ENCODE assay signal across 1 cellular context in the genomic region with DNA sequence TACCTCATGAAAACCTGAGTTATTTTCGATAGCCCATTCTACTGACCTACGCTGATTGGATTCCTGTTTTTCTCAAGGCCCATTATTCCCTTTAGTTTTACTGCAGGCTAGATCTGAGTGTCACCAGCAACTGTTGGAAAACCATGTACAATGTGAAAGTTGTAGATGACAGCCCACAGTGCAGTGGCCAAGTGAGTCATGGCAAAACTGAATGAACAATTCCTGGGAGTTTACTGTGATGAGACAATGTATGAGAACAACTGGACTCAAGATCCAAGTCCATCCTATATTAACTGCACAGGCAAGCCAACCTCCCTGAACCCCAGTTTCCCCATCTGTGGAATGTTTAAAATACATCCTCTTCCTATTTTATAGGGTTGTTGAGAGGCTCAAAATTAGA.
TF ChIP-seq lines count a peak whose summit lies in the region.

No MANE protein-coding gene starts in this region.

TF ChIP-seq in HepG2, 621 proteins besides CTCF, POLR2A, EP300 and RAD21 (continued from another document):
- peak; percentile 19; the same call in 1 of the 2 replicates for TF ChIP-seq ARID5B (CRISPR knock-in tag; IDR thresholded peaks at IDR 0.05)
- TF ChIP-seq, protein P1, sequence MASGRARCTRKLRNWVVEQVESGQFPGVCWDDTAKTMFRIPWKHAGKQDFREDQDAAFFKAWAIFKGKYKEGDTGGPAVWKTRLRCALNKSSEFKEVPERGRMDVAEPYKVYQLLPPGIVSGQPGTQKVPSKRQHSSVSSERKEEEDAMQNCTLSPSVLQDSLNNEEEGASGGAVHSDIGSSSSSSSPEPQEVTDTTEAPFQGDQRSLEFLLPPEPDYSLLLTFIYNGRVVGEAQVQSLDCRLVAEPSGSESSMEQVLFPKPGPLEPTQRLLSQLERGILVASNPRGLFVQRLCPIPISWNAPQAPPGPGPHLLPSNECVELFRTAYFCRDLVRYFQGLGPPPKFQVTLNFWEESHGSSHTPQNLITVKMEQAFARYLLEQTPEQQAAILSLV (CRISPR knock-in tag; IDR thresholded peaks at IDR 0.05; ENCODE audit: borderline replicate concordance) = no peak
- no peak for TF ChIP-seq ZNF878 (CRISPR knock-in tag; IDR thresholded peaks at IDR 0.05)
- TF ChIP-seq FOSL2 (CRISPR knock-in tag; IDR thresholded peaks at IDR 0.05) = peak; percentile 57
- no peak for TF ChIP-seq KDM5B (CRISPR knock-in tag; IDR thresholded peaks at IDR 0.05; ENCODE audit: borderline replicate concordance)
- TF ChIP-seq ZHX1 (CRISPR knock-in tag; IDR thresholded peaks at IDR 0.05; ENCODE audit: low read depth) = no peak
- 0 out of 2 replicates have a peak, but pooled peaks have one; percentile 11 for TF ChIP-seq HNF4A (CRISPR knock-in tag; IDR thresholded peaks at IDR 0.05)
